In genomic region chr11:65885808-65886536, GRCh38 we compare ENCODE assay signal across 17 cellular contexts. TPM values are rescaled to one million over a fixed set of nuclear protein-coding genes. Genes with fewer than 3 reads are reported as not detected.
DNase-seq lines count a peak whose midpoint lies in the region; ATAC-seq and TF ChIP-seq lines count a peak whose summit lies in the region.
"Had no signal": no experiment of that assay in that cellular context is flagged by ENCODE, and none has a peak within 500 bp of the region (broad histone marks: within the 10 kb centered on the region; RNA-seq: fewer than 3 reads in every experiment).

No MANE protein-coding gene starts in this region.

- ATAC-seq in PC-3: no peak
- no peak for ATAC-seq in GM18505 (IDR thresholded peaks at IDR 0.05; ENCODE audit: unreplicated experiment)
- ATAC-seq in sciatic nerve: no peak
- no peak for ATAC-seq in GM21367 (IDR thresholded peaks at IDR 0.05; ENCODE audit: unreplicated experiment)
- ATAC-seq: A549, left colon, right lobe of liver had no signal

- intact Hi-C loops in activated CD4-positive, alpha-beta T cell treated with anti-CD3 and anti-CD28 coated beads, Interleukin-2, amount 10 ng/mL, durations not matched to agents 24 days and 14 days (cut with micrococcal nuclease): no loop called here
- intact Hi-C loops in PC-3 (cut with micrococcal nuclease): no loop called here
- intact Hi-C loops in spleen (cut with DNase I; ENCODE audit: low total_unique reads): loop anchor here (5.0 kb wide), 1 partner anchor 101 kb away; no protein-coding TSS in a partner anchor
- intact Hi-C loops in sciatic nerve (cut with DNase I): loop anchor here (10.0 kb wide), 1 partner anchor 99 kb away; no protein-coding TSS in a partner anchor

- peak overlapping the region; percentile 95 for H3K4me3 Mint-ChIP-seq in activated CD4-positive, alpha-beta T cell treated with anti-CD3 and anti-CD28 coated beads, Interleukin-2, amount 10 ng/mL, durations not matched to agents 24 days and 14 days
- H3K4me3 Mint-ChIP-seq in endodermal cell: peak overlapping the region; percentile 96

- H3K4me3 ChIP-seq in PC-3 (ENCODE audit: low read length) (no peak overlapping the region), endodermal cell (ENCODE audit: low read length) (peak overlapping the region; percentile 82), spleen (no peak overlapping the region)
- H3K4me3 ChIP-seq: A549, right lobe of liver had no signal

- H3K9me2 ChIP-seq in PC-3 (replicated peaks; ENCODE audit: low read length): no peaks in the 10 kb centered on the region

- no peak overlapping the region for H3K9ac ChIP-seq in PC-3 (ENCODE audit: low read length)
- H3K9ac ChIP-seq in endodermal cell (ENCODE audit: extremely low read depth, low read length, poor library complexity, severe bottlenecking): no peak overlapping the region

- H3K27me3 ChIP-seq in PC-3 (ENCODE audit: low read length) (no peaks in the 10 kb centered on the region), endodermal cell (ENCODE audit: control insufficient read depth, insufficient read depth, low read length, poor library complexity, severe bottlenecking) (no peaks in the 10 kb centered on the region), spleen (replicated peaks in 1 of 7) (no peaks in the 10 kb centered on the region)
- H3K27me3 ChIP-seq: right lobe of liver had no signal

- H3K27me3 Mint-ChIP-seq in activated CD4-positive, alpha-beta T cell treated with anti-CD3 and anti-CD28 coated beads, Interleukin-2, amount 10 ng/mL, durations not matched to agents 24 days and 14 days: no peaks in the 10 kb centered on the region
- peaks cover 14% of the 10 kb centered on the region for H3K27me3 Mint-ChIP-seq in endodermal cell (ENCODE audit: insufficient read depth)

- TF ChIP-seq CTCF in PC-3 (conservative IDR thresholded peaks at IDR 0.05; ENCODE audit: low read depth, low read length) (no peak), endodermal cell (conservative IDR thresholded peaks at IDR 0.05) (no peak), spleen (IDR thresholded peaks at IDR 0.05 in 8 of 11, conservative IDR thresholded peaks at IDR 0.05 in 3 of 11) (no peak)

- H3K4me1 ChIP-seq in PC-3 (ENCODE audit: insufficient read depth, low read length) (peaks cover 31% of the 10 kb centered on the region), endodermal cell (ENCODE audit: control insufficient read depth, insufficient read depth, low read length) (no peaks in the 10 kb centered on the region), spleen (peaks cover 27 to 83% (median 50%) of the 10 kb centered on the region in 6 donors)

- H3K27ac ChIP-seq in PC-3 (ENCODE audit: low read length) (no peak overlapping the region), endodermal cell (ENCODE audit: low read depth, low read length) (no peak overlapping the region), spleen (peak overlapping the region in 1 of 8 donors; percentile 57)
- H3K27ac ChIP-seq: A549, HL-60, right lobe of liver had no signal

- H3K4me1 Mint-ChIP-seq in activated CD4-positive, alpha-beta T cell treated with anti-CD3 and anti-CD28 coated beads, Interleukin-2, amount 10 ng/mL, durations not matched to agents 24 days and 14 days: peaks cover 42% of the 10 kb centered on the region
- H3K4me1 Mint-ChIP-seq in endodermal cell: peaks cover 29% of the 10 kb centered on the region

- POLR2A ChIA-PET in PC-3 (lab: Charles Lee; ENCODE audit: unreplicated experiment): no interaction called here

- no peaks in the 10 kb centered on the region for H3K9me3 Mint-ChIP-seq in activated CD4-positive, alpha-beta T cell treated with anti-CD3 and anti-CD28 coated beads, Interleukin-2, amount 10 ng/mL, durations not matched to agents 24 days and 14 days
- no peaks in the 10 kb centered on the region for H3K9me3 Mint-ChIP-seq in endodermal cell

- WGBS in endodermal cell (ENCODE audit: insufficient coverage in 1 of 2, insufficient read length in 1 of 2), 2 experiments: 92 to 100% methylated on average over 8 to 12 of the region's 12 CpGs
- WGBS in spleen, 5 donors: 79 to 93% (median 87%) methylated on average over 12 of the region's 12 CpGs

- no peak for TF ChIP-seq POLR2A in spleen (IDR thresholded peaks at IDR 0.05)
- TF ChIP-seq POLR2A in GM18505 (IDR thresholded peaks at IDR 0.05; ENCODE audit: borderline replicate concordance, extremely low read depth, insufficient read depth, insufficient read length): no peak

- H3K9me3 ChIP-seq in PC-3 (ENCODE audit: low read length) (no peaks in the 10 kb centered on the region), endodermal cell (ENCODE audit: control insufficient read depth, low read length) (no peaks in the 10 kb centered on the region), spleen (no peaks in the 10 kb centered on the region)
- H3K9me3 ChIP-seq: A549, right lobe of liver had no signal

- no TSS peak for BruUV-seq in PC-3 (replicated peaks; lab: Mats Ljungman, UMichigan)

- H3F3A ChIP-seq in PC-3 (ENCODE audit: low read length, unreplicated experiment): peaks cover 7% of the 10 kb centered on the region

- H3K36me3 Mint-ChIP-seq in activated CD4-positive, alpha-beta T cell treated with anti-CD3 and anti-CD28 coated beads, Interleukin-2, amount 10 ng/mL, durations not matched to agents 24 days and 14 days (ENCODE audit: low read depth): peaks cover 28% of the 10 kb centered on the region
- peaks cover 44% of the 10 kb centered on the region for H3K36me3 Mint-ChIP-seq in endodermal cell (ENCODE audit: low read depth)

- DNase-seq in activated CD4-positive, alpha-beta T cell treated with anti-CD3 and anti-CD28 coated beads, Interleukin-2, amount 10 ng/mL, durations not matched to agents 24 days and 14 days: no peak
- DNase-seq in activated CD4-positive, alpha-beta T cell treated with anti-CD3 and anti-CD28 coated beads, Interleukin-2, amount 50 U/mL, for 48 hours: no peak
- DNase-seq in PC-3 (no peak), endodermal cell (no peak), spleen (peak; percentile 57), sciatic nerve (ENCODE audit: low spot score) (no peak)
- DNase-seq: activated CD8-positive, alpha-beta memory T cell treated with anti-CD3 and anti-CD28 coated beads, Interleukin-2, amount 50 U/mL, for 48 hours; amniotic stem cell; left colon; NCI-H187; NCI-H526; right lobe of liver had no signal

- H3K4me2 ChIP-seq in PC-3 (ENCODE audit: low read length): peak overlapping the region; percentile 96; the same call in 1 of the 2 replicates

- no peaks in the 10 kb centered on the region for H4K20me1 ChIP-seq in PC-3 (ENCODE audit: low read length)

- H3K27ac Mint-ChIP-seq in activated CD4-positive, alpha-beta T cell treated with anti-CD3 and anti-CD28 coated beads, Interleukin-2, amount 10 ng/mL, durations not matched to agents 24 days and 14 days: no peak overlapping the region
- no peak overlapping the region for H3K27ac Mint-ChIP-seq in endodermal cell

- H3K36me3 ChIP-seq in PC-3 (ENCODE audit: low read depth, low read length) (peaks cover 37% of the 10 kb centered on the region), endodermal cell (ENCODE audit: control insufficient read depth, insufficient read depth, low read length) (peaks cover 39% of the 10 kb centered on the region), spleen (peaks cover 0 to 63% (median 38%) of the 10 kb centered on the region in 6 donors)

- H3K79me2 ChIP-seq in PC-3 (ENCODE audit: low read length): peaks cover 36% of the 10 kb centered on the region

- CTCF ChIA-PET in PC-3 (lab: Charles Lee): interaction anchor here (0.6 to 2.0 kb wide), 3 partner anchors 26 to 159 kb away, joined by 3 to 14 read pairs (median 9); partner anchors contain the start of gene MUS81

- no peak overlapping the region for H2AFZ ChIP-seq in PC-3 (ENCODE audit: low read length)

RNA-seq across cellular contexts. Expression of gene FIBP, which starts 2.3 kb away (rescaled TPM):
- total RNA-seq in activated CD4-positive, alpha-beta T cell treated with anti-CD3 and anti-CD28 coated beads, Interleukin-2, amount 10 ng/mL, durations not matched to agents 24 days and 14 days: 91.0 and 95.7 TPM in 2 replicates
- 221 TPM in 2 replicates for total RNA-seq in PC-3 (2014; rRNA removed)
- total RNA-seq in endodermal cell: 10 to 100 TPM; 81.0 to 92.0 TPM
- polyA plus RNA-seq in endodermal cell (2013, experiment 1 of 2): 64.2 TPM
- 62.7 TPM for polyA plus RNA-seq in endodermal cell (2013, experiment 2 of 2)
- 10 to 100 TPM; 52.3 to 79.0 (median 64.9) TPM for total RNA-seq in spleen
- 10 to 100 TPM; 61.9 to 66.3 (median 62.3) TPM for polyA plus RNA-seq in spleen
- 37.2 TPM for total RNA-seq in sciatic nerve

RNA-seq across cellular contexts. Expression of gene CCDC85B, which starts 4.5 kb away (rescaled TPM):
- 62.2 and 62.5 TPM in 2 replicates for total RNA-seq in activated CD4-positive, alpha-beta T cell treated with anti-CD3 and anti-CD28 coated beads, Interleukin-2, amount 10 ng/mL, durations not matched to agents 24 days and 14 days
- 207 and 280 TPM in 2 replicates for total RNA-seq in PC-3 (2014; rRNA removed)
- 10 to 100 TPM; 18.2 to 23.9 TPM for total RNA-seq in endodermal cell
- polyA plus RNA-seq in endodermal cell (2013, experiment 1 of 2): 15.8 TPM
- polyA plus RNA-seq in endodermal cell (2013, experiment 2 of 2): 15.1 TPM
- 10 to 100 TPM; 38.7 to 61.7 (median 44.4) TPM for total RNA-seq in spleen
- 100 to 1,000 TPM in 1 of 3 donors, 10 to 100 TPM in 2; 53.9 to 131 (median 96.2) TPM for polyA plus RNA-seq in spleen
- total RNA-seq in sciatic nerve: 31.0 TPM

RNA-seq across cellular contexts. Expression of gene CTSW, which starts 6.3 kb away (rescaled TPM):
- total RNA-seq in activated CD4-positive, alpha-beta T cell treated with anti-CD3 and anti-CD28 coated beads, Interleukin-2, amount 10 ng/mL, durations not matched to agents 24 days and 14 days: 4.9 and 7.5 TPM in 2 replicates
- 0.11 TPM in 1 of 2 replicates, not detected in the other for total RNA-seq in PC-3 (2014; rRNA removed)
- not detected for total RNA-seq in endodermal cell
- polyA plus RNA-seq in endodermal cell (2013, experiment 1 of 2): not detected
- not detected for polyA plus RNA-seq in endodermal cell (2013, experiment 2 of 2)
- 10 to 100 TPM; 18.8 to 38.2 (median 29.5) TPM for total RNA-seq in spleen
- 10 to 100 TPM in 2 of 3 donors, 1 to 10 TPM in 1; 5.6 to 13.2 (median 10.8) TPM for polyA plus RNA-seq in spleen
- total RNA-seq in sciatic nerve: 2.5 TPM
- total RNA-seq: H1 had no signal
- polyA plus RNA-seq: A549, H1 had no signal

RNA-seq across cellular contexts. Expression of gene EFEMP2, which starts 13.4 kb away (rescaled TPM):
- 8.4 and 9.1 TPM in 2 replicates for total RNA-seq in activated CD4-positive, alpha-beta T cell treated with anti-CD3 and anti-CD28 coated beads, Interleukin-2, amount 10 ng/mL, durations not matched to agents 24 days and 14 days
- total RNA-seq in PC-3 (2014; rRNA removed) (2.6 and 4.5 TPM in 2 replicates), endodermal cell (10 to 100 TPM; 84.5 to 99.6 TPM), spleen (10 to 100 TPM; 21.0 to 53.5 (median 38.4) TPM), sciatic nerve (88.4 TPM)
- 44.2 TPM for polyA plus RNA-seq in endodermal cell (2013, experiment 1 of 2)
- polyA plus RNA-seq in endodermal cell (2013, experiment 2 of 2): 46.6 TPM
- polyA plus RNA-seq in spleen: 10 to 100 TPM; 22.5 to 39.1 (median 31.4) TPM

RNA-seq across cellular contexts. Expression of gene FOSL1, which starts 14.2 kb away (rescaled TPM):
- 32.1 and 32.9 TPM in 2 replicates for total RNA-seq in activated CD4-positive, alpha-beta T cell treated with anti-CD3 and anti-CD28 coated beads, Interleukin-2, amount 10 ng/mL, durations not matched to agents 24 days and 14 days
- total RNA-seq in PC-3 (2014; rRNA removed) (656 and 851 TPM in 2 replicates), endodermal cell (1 to 10 TPM in 1 of 2 donors, not detected in 1; 1.8 TPM), spleen (1 to 10 TPM in 6 of 7 donors, under 1 TPM in 1; 0.42 to 5.4 (median 1.6) TPM), sciatic nerve (5.6 TPM)
- polyA plus RNA-seq in endodermal cell (2013, experiment 1 of 2): 3.0 TPM
- polyA plus RNA-seq in endodermal cell (2013, experiment 2 of 2): 1.9 TPM
- 1 to 10 TPM in 2 of 3 donors, under 1 TPM in 1; 0.59 to 1.2 (median 1.2) TPM for polyA plus RNA-seq in spleen

Comparison
In these comparisons a context has a peak if more than half of its experiments do, and no peak if none do; other contexts are left out.
1. intact Hi-C loops: an anchor here in spleen (5.0 kb wide) and sciatic nerve (10.0 kb wide); none called in activated CD4-positive, alpha-beta T cell treated with anti-CD3 and anti-CD28 coated beads, Interleukin-2, amount 10 ng/mL, durations not matched to agents 24 days and 14 days and PC-3.